Comparison of ENCODE assay signal across 9 cellular contexts in genomic region chr14:89237923-89238529, GRCh38.
A peak's percentile ranks its signal among the peaks of the same experiment; 100 is the strongest.
DNase-seq lines count a peak whose midpoint lies in the region; ATAC-seq and TF ChIP-seq lines count a peak whose summit lies in the region.
"Had no signal": no experiment of that assay in that cellular context is flagged by ENCODE, and none has a peak within 500 bp of the region (broad histone marks: within the 10 kb centered on the region; RNA-seq: fewer than 3 reads in every experiment).

No MANE protein-coding gene starts in this region.

- H3K4me3 ChIP-seq in body of pancreas (no peak overlapping the region), left lung (no peak overlapping the region), neuronal stem cell (ENCODE audit: low read length in 2 of 2) (no peak overlapping the region)

- no peak overlapping the region for H4K91ac ChIP-seq in neuronal stem cell (ENCODE audit: low read depth, low read length, poor library complexity)

- H3K79me1 ChIP-seq in neuronal stem cell (ENCODE audit: low read depth, low read length): no peaks in the 10 kb centered on the region

- 76 to 85% methylated on average over 7 of the region's 7 CpGs for WGBS in body of pancreas, 2 donors
- no CpG with 5 or more reads among the region's 7 CpGs for WGBS in neuronal stem cell (ENCODE audit: extremely low coverage in 2 of 2, insufficient read length in 2 of 2, insufficient replicate concordance in 1 of 2), 2 donors

- intact Hi-C loops in body of pancreas (cut with DNase I) (no loop called here), left lung (cut with DNase I) (no loop called here)

- H3K9ac ChIP-seq in neuronal stem cell (ENCODE audit: low read depth, low read length, poor library complexity): no peak overlapping the region

- H3K36me3 Mint-ChIP-seq in activated T-cell treated with anti-CD3 and anti-CD28 coated beads, Interleukin-2, amount 50 U/mL, for 72 hours (ENCODE audit: insufficient read depth in 2 of 2): peaks cover 6 to 8% of the 10 kb centered on the region in 2 donors

- H3K27ac ChIP-seq in body of pancreas (no peak overlapping the region), left lung (no peak overlapping the region), neuronal stem cell (replicated peaks; ENCODE audit: low read length) (no peak overlapping the region)
- H3K27ac ChIP-seq: HL-60 had no signal

- H3K23ac ChIP-seq in neuronal stem cell (ENCODE audit: low read depth, low read length, poor library complexity): no peak overlapping the region

- H3K27me3 ChIP-seq in body of pancreas (no peaks in the 10 kb centered on the region), left lung (no peaks in the 10 kb centered on the region), neuronal stem cell (ENCODE audit: control insufficient read depth in 3 of 3, insufficient read depth in 3 of 3, low read depth in 1 of 3, low read length in 3 of 3) (no peaks in the 10 kb centered on the region)

- peaks cover 44% of the 10 kb centered on the region for H3K4me1 Mint-ChIP-seq in activated T-cell treated with anti-CD3 and anti-CD28 coated beads, Interleukin-2, amount 50 U/mL, for 72 hours (ENCODE audit: low read depth)

- no peak overlapping the region for H4K8ac ChIP-seq in neuronal stem cell (ENCODE audit: low read depth, low read length)

- no peak overlapping the region for H3K27ac Mint-ChIP-seq in activated T-cell treated with anti-CD3 and anti-CD28 coated beads, Interleukin-2, amount 50 U/mL, for 72 hours

- no peak overlapping the region for H2BK15ac ChIP-seq in neuronal stem cell (ENCODE audit: low read length)

- H3K36me3 ChIP-seq in body of pancreas (replicated peaks in 1 of 2; ENCODE audit: insufficient read depth in 1 of 2, low read depth in 2 of 2) (no peaks in the 10 kb centered on the region), left lung (no peaks in the 10 kb centered on the region), neuronal stem cell (replicated peaks in 1 of 2; ENCODE audit: control insufficient read depth in 2 of 2, insufficient read depth in 2 of 2, low read length in 2 of 2) (no peaks in the 10 kb centered on the region)

- no peak for TF ChIP-seq POLR2A in body of pancreas (IDR thresholded peaks at IDR 0.05)

- no peak overlapping the region for H2BK5ac ChIP-seq in neuronal stem cell (ENCODE audit: low read length)

- H2BK120ac ChIP-seq in neuronal stem cell (ENCODE audit: low read depth, low read length): no peak overlapping the region

- no peak overlapping the region for H3K4me2 ChIP-seq in neuronal stem cell (ENCODE audit: insufficient read depth, low read length, poor library complexity, severe bottlenecking)

- no peak overlapping the region for H2AK5ac ChIP-seq in neuronal stem cell (ENCODE audit: low read depth, low read length)

- no peak overlapping the region for H2BK12ac ChIP-seq in neuronal stem cell (ENCODE audit: low read length)

- H3K9me3 ChIP-seq in body of pancreas (no peaks in the 10 kb centered on the region), left lung (no peaks in the 10 kb centered on the region), neuronal stem cell (replicated peaks in 1 of 2; ENCODE audit: control insufficient read depth in 2 of 2, insufficient read depth in 1 of 2, low read depth in 1 of 2, low read length in 2 of 2) (peaks cover 0 to 9% of the 10 kb centered on the region in 2 donors)

- H3K4me1 ChIP-seq in body of pancreas (no peaks in the 10 kb centered on the region), left lung (peaks cover 0 to 16% of the 10 kb centered on the region in 2 donors), neuronal stem cell (ENCODE audit: control insufficient read depth in 2 of 2, insufficient read depth in 1 of 2, low read depth in 1 of 2, low read length in 2 of 2) (peaks cover 1 to 9% of the 10 kb centered on the region in 2 donors)

- TF ChIP-seq CTCF in body of pancreas (IDR thresholded peaks at IDR 0.05) (peak in 4 of 7 experiments; percentile 13 to 34 (median 21)), left lung (IDR thresholded peaks at IDR 0.05) (peak in 1 of 2 donors; percentile 21)

- peak; percentile 24 for DNase-seq in AG20443 (ENCODE audit: low spot score)
- peak; percentile 52 to 57 for DNase-seq in Kasumi-1 (lab: John Stamatoyannopoulos, UW)
- no peak for DNase-seq in body of pancreas
- DNase-seq in left lung: no peak
- no peak for DNase-seq in activated T-cell treated with anti-CD3 and anti-CD28 coated beads, Interleukin-2, amount 50 U/mL, for 72 hours
- DNase-seq in activated effector memory CD4-positive, alpha-beta T cell treated with Interleukin-2 at 50 U/mL for 16 hours: no peak
- no peak for DNase-seq in H4 (ENCODE audit: low spot score)
- no peak for DNase-seq in neuronal stem cell (ENCODE audit: low spot score)

- H3K9me3 Mint-ChIP-seq in activated T-cell treated with anti-CD3 and anti-CD28 coated beads, Interleukin-2, amount 50 U/mL, for 72 hours: peaks cover 2 to 3% of the 10 kb centered on the region in 2 donors

- no peaks in the 10 kb centered on the region for H3K27me3 Mint-ChIP-seq in activated T-cell treated with anti-CD3 and anti-CD28 coated beads, Interleukin-2, amount 50 U/mL, for 72 hours (ENCODE audit: low read depth)

- no peak overlapping the region for H3K18ac ChIP-seq in neuronal stem cell (ENCODE audit: low read length)

- H3K4ac ChIP-seq in neuronal stem cell (ENCODE audit: low read length): no peak overlapping the region

- no peak for ATAC-seq in body of pancreas
- ATAC-seq in left lung: peak; percentile 62
- no peak for ATAC-seq in activated T-cell treated with anti-CD3 and anti-CD28 coated beads, Interleukin-2, amount 50 U/mL, for 72 hours (replicated peaks in 1 of 2)

- no peak overlapping the region for H2AFZ ChIP-seq in neuronal stem cell (ENCODE audit: low read length)

- no peak overlapping the region for H3K14ac ChIP-seq in neuronal stem cell (ENCODE audit: low read length)

- H3K4me3 Mint-ChIP-seq in activated T-cell treated with anti-CD3 and anti-CD28 coated beads, Interleukin-2, amount 50 U/mL, for 72 hours: no peak overlapping the region

Comparison
In these comparisons a context has a peak if more than half of its experiments do, and no peak if none do; other contexts are left out.
1. DNase-seq: peak in AG20443 (single experiment) and Kasumi-1 (2 of 2); none in body of pancreas (0 of 4), left lung (0 of 2), activated T-cell treated with anti-CD3 and anti-CD28 coated beads, Interleukin-2, amount 50 U/mL, for 72 hours (0 of 2), activated effector memory CD4-positive, alpha-beta T cell treated with Interleukin-2 at 50 U/mL for 16 hours (single experiment), H4 (single experiment) and neuronal stem cell (single experiment).